15 cellular contexts compared by ENCODE assay signal in genomic region chr6:47360388-47360787, GRCh38. TPM values are rescaled to one million over a fixed set of nuclear protein-coding genes. Genes with fewer than 3 reads are reported as not detected.
A peak's percentile ranks its signal among the peaks of the same experiment; 100 is the strongest.
DNase-seq lines count a peak whose midpoint lies in the region; ATAC-seq, FAIRE-seq and TF ChIP-seq lines count a peak whose summit lies in the region.
"Had no signal": no experiment of that assay in that cellular context is flagged by ENCODE, and none has a peak within 500 bp of the region (broad histone marks: within the 10 kb centered on the region; RNA-seq: fewer than 3 reads in every experiment).

No MANE protein-coding gene starts in this region.

- DNase-seq in GM12891 (ENCODE audit: insufficient read length, low spot score) (no peak), NCI-H2227 treated with DMSO at 0.1 percent for 48 hours (lab: John Stamatoyannopoulos, UW) (peak; percentile 10), left ventricle myocardium inferior (no peak), glutamatergic neuron (no peak), coronary artery (ENCODE audit: low spot score) (no peak)
- DNase-seq in stimulated activated CD4-positive, alpha-beta T cell treated with anti-CD3 and anti-CD28 coated beads, Interleukin-4, amount 100 ng/mL, for 1 hour = no peak
- DNase-seq: activated CD4-positive, alpha-beta T cell treated with anti-CD3 and anti-CD28 coated beads, Interleukin-2, amount 10 ng/mL, durations not matched to agents 7 days and 5 days; activated naive CD4-positive, alpha-beta T cell treated with anti-CD3 and anti-CD28 coated beads for 36 hours; HCEC 1CT; islet precursor cell; NCI-H446 treated with DMSO at 0.1 percent for 48 hours had no signal

- no peaks in the 10 kb centered on the region for H3K9me3 ChIP-seq in left ventricle myocardium inferior (replicated peaks)

- H3K4me1 ChIP-seq in left ventricle myocardium inferior = no peaks in the 10 kb centered on the region

- H3K27ac Mint-ChIP-seq in glutamatergic neuron (ENCODE audit: unreplicated experiment) = no peak overlapping the region
- H3K27ac Mint-ChIP-seq: activated CD4-positive, alpha-beta T cell treated with anti-CD3 and anti-CD28 coated beads, Interleukin-2, amount 10 ng/mL, durations not matched to agents 7 days and 5 days; activated naive CD4-positive, alpha-beta T cell treated with anti-CD3 and anti-CD28 coated beads for 36 hours; nephron had no signal

- no peaks in the 10 kb centered on the region for H3K36me3 ChIP-seq in left ventricle myocardium inferior

- peaks cover 24% of the 10 kb centered on the region for H3K27me3 ChIP-seq in left ventricle myocardium inferior (ENCODE audit: low read depth)

- H3K4me1 Mint-ChIP-seq in glutamatergic neuron (ENCODE audit: low read depth, unreplicated experiment) = no peaks in the 10 kb centered on the region
- H3K4me1 Mint-ChIP-seq: activated CD4-positive, alpha-beta T cell treated with anti-CD3 and anti-CD28 coated beads, Interleukin-2, amount 10 ng/mL, durations not matched to agents 7 days and 5 days; nephron had no signal

- H3K27me3 Mint-ChIP-seq in glutamatergic neuron (ENCODE audit: unreplicated experiment) = no peaks in the 10 kb centered on the region

- H3K27ac ChIP-seq in left ventricle myocardium inferior (replicated peaks) (no peak overlapping the region), coronary artery (no peak overlapping the region)
- H3K27ac ChIP-seq: SK-N-MC had no signal

- no peak for TF ChIP-seq CTCF in left ventricle myocardium inferior (IDR thresholded peaks at IDR 0.05; ENCODE audit: borderline replicate concordance)
- no peak for TF ChIP-seq CTCF in glutamatergic neuron (IDR thresholded peaks at IDR 0.05; ENCODE audit: partially characterized antibody, unreplicated experiment)
- no peak for TF ChIP-seq CTCF in coronary artery (IDR thresholded peaks at IDR 0.05)

- intact Hi-C loops in left ventricle myocardium inferior (cut with micrococcal nuclease) = no loop called here

- peak; percentile 61 for ATAC-seq in GM21360 (IDR thresholded peaks at IDR 0.05; ENCODE audit: unreplicated experiment)
- ATAC-seq in HG03060 (IDR thresholded peaks at IDR 0.05; ENCODE audit: low read depth, unreplicated experiment) = peak; percentile 55

- H3K4me3 Mint-ChIP-seq in glutamatergic neuron (ENCODE audit: unreplicated experiment) = no peak overlapping the region
- H3K4me3 Mint-ChIP-seq: activated CD4-positive, alpha-beta T cell treated with anti-CD3 and anti-CD28 coated beads, Interleukin-2, amount 10 ng/mL, durations not matched to agents 7 days and 5 days; activated naive CD4-positive, alpha-beta T cell treated with anti-CD3 and anti-CD28 coated beads for 36 hours; nephron had no signal

- TF ChIP-seq POLR2A in GM12891 (IDR thresholded peaks at IDR 0.05; ENCODE audit: low read depth, low read length) = no peak

- H3K4me3 ChIP-seq in left ventricle myocardium inferior (no peak overlapping the region), coronary artery (no peak overlapping the region)
- H3K4me3 ChIP-seq: SK-N-MC had no signal

- H3K9me3 Mint-ChIP-seq in glutamatergic neuron (ENCODE audit: unreplicated experiment) = no peaks in the 10 kb centered on the region
- H3K9me3 Mint-ChIP-seq: activated CD4-positive, alpha-beta T cell treated with anti-CD3 and anti-CD28 coated beads, Interleukin-2, amount 10 ng/mL, durations not matched to agents 7 days and 5 days; activated naive CD4-positive, alpha-beta T cell treated with anti-CD3 and anti-CD28 coated beads for 36 hours; nephron had no signal

- no peak for FAIRE-seq in GM12891 (lab: Jason Lieb, UNC)

- no peaks in the 10 kb centered on the region for H3K36me3 Mint-ChIP-seq in glutamatergic neuron (ENCODE audit: unreplicated experiment)

TF ChIP-seq in GM12891, 5 proteins besides CTCF, POLR2A, EP300 and RAD21:
- TF ChIP-seq POU2F2 (IDR thresholded peaks at IDR 0.05; ENCODE audit: low read depth, low read length) (no peak), SPI1 (IDR thresholded peaks at IDR 0.05; ENCODE audit: low read depth, low read length) (peak; percentile 75)

RNA-seq across cellular contexts. Expression of gene TNFRSF21, which starts 50.7 kb away (rescaled TPM):
- polyA plus RNA-seq in GM12891 (2012; ENCODE audit: low read depth, missing spikeins) = 0.12 TPM
- total RNA-seq in left ventricle myocardium inferior = 6.3 TPM
- 27.1 TPM for total RNA-seq in glutamatergic neuron (ENCODE audit: unreplicated experiment)
